In genomic region chr20:46709459-46710148, GRCh38 we compare ENCODE assay signal across 1 cellular context.
A peak's percentile ranks its signal among the peaks of the same experiment; 100 is the strongest.
TF ChIP-seq lines count a peak whose summit lies in the region.

Gene SLC2A10 (plus strand): TSS chr20:46709649. CDS start chr20:46709737, 88 bp downstream.

TF ChIP-seq in HepG2, 621 proteins besides CTCF, POLR2A, EP300 and RAD21 (continued from another document and continues in another):
- peak; percentile 59; the same call in 1 of the 2 replicates for TF ChIP-seq E2F5 (CRISPR knock-in tag; conservative IDR thresholded peaks at IDR 0.05)
- peak; percentile 99 for TF ChIP-seq PHF8 (CRISPR knock-in tag; IDR thresholded peaks at IDR 0.05)
- peak; percentile 66 for TF ChIP-seq ZNF543 (CRISPR knock-in tag; IDR thresholded peaks at IDR 0.05)
- TF ChIP-seq MAF1 (CRISPR knock-in tag; IDR thresholded peaks at IDR 0.05; ENCODE audit: borderline replicate concordance) = peak; percentile 77; the same call in 1 of the 2 replicates
- 0 out of 2 replicates have a peak, but pooled peaks have one; percentile 21 for TF ChIP-seq MED1 (CRISPR knock-in tag; IDR thresholded peaks at IDR 0.05)
- 0 out of 2 replicates have a peak, but pooled peaks have one; percentile 63 for TF ChIP-seq ZNF329 (CRISPR knock-in tag; IDR thresholded peaks at IDR 0.05; ENCODE audit: low read depth)
- TF ChIP-seq NFYC (CRISPR knock-in tag; IDR thresholded peaks at IDR 0.05) = no peak
- 0 out of 2 replicates have a peak, but pooled peaks have one; percentile 63 for TF ChIP-seq ZNF430 (CRISPR knock-in tag; IDR thresholded peaks at IDR 0.05)
- peak; percentile 88; the same call in 1 of the 2 replicates for TF ChIP-seq THAP7 (CRISPR knock-in tag; IDR thresholded peaks at IDR 0.05)
- TF ChIP-seq SPEN (CRISPR knock-in tag; IDR thresholded peaks at IDR 0.05; ENCODE audit: low read depth) = peak; percentile 91
- TF ChIP-seq SMYD3 (CRISPR knock-in tag; IDR thresholded peaks at IDR 0.05) = no peak
- peak; percentile 51 for TF ChIP-seq ETS1 (CRISPR knock-in tag; IDR thresholded peaks at IDR 0.05)
- TF ChIP-seq GABPB1 (CRISPR knock-in tag; IDR thresholded peaks at IDR 0.05) = peak; percentile 85; the same call in 1 of the 2 replicates
- TF ChIP-seq KDM4B (CRISPR knock-in tag; IDR thresholded peaks at IDR 0.05) = peak; percentile 28; the same call in 1 of the 2 replicates
- TF ChIP-seq ZNF550 (CRISPR knock-in tag; IDR thresholded peaks at IDR 0.05; ENCODE audit: borderline replicate concordance) = 0 out of 2 replicates have a peak, but pooled peaks have one; percentile 16
- no peak; the same call in 1 of the 2 replicates for TF ChIP-seq ZNF343 (CRISPR knock-in tag; IDR thresholded peaks at IDR 0.05)
- TF ChIP-seq MATR3 (CRISPR knock-in tag; IDR thresholded peaks at IDR 0.05) = no peak
- TF ChIP-seq NCOA1 (CRISPR knock-in tag; IDR thresholded peaks at IDR 0.05) = no peak; the same call in 1 of the 2 replicates
- TF ChIP-seq ELK4 (CRISPR knock-in tag; IDR thresholded peaks at IDR 0.05; ENCODE audit: borderline replicate concordance) = no peak
- TF ChIP-seq RFX3 (CRISPR knock-in tag; IDR thresholded peaks at IDR 0.05) = no peak
- peak; percentile 54 for TF ChIP-seq MXD4 (CRISPR knock-in tag; IDR thresholded peaks at IDR 0.05)
- peak; percentile 46 for TF ChIP-seq NFYB (CRISPR knock-in tag; IDR thresholded peaks at IDR 0.05)
- TF ChIP-seq ZNF275 (CRISPR knock-in tag; IDR thresholded peaks at IDR 0.05; ENCODE audit: borderline replicate concordance) = no peak; the same call in 1 of the 2 replicates
- TF ChIP-seq ARID4A (CRISPR knock-in tag; IDR thresholded peaks at IDR 0.05; ENCODE audit: borderline replicate concordance) = peak; percentile 90
- no peak for TF ChIP-seq RARA (CRISPR knock-in tag; IDR thresholded peaks at IDR 0.05)
- no peak for TF ChIP-seq TBL1XR1 (IDR thresholded peaks at IDR 0.05; ENCODE audit: borderline replicate concordance, low read length, partially characterized antibody)
- 0 out of 2 replicates have a peak, but pooled peaks have one; percentile 80 for TF ChIP-seq ZNF337 (CRISPR knock-in tag; IDR thresholded peaks at IDR 0.05; ENCODE audit: borderline replicate concordance, low read depth)
- peak; percentile 54 for TF ChIP-seq AGO2 (optimal IDR thresholded peaks at IDR 0.05; ENCODE audit: low read depth, low read length)
- TF ChIP-seq ZUFSP (CRISPR knock-in tag; IDR thresholded peaks at IDR 0.05; ENCODE audit: borderline replicate concordance) = 0 out of 2 replicates have a peak, but pooled peaks have one; percentile 91
- peak; percentile 94 for TF ChIP-seq ZNF607 (CRISPR knock-in tag; IDR thresholded peaks at IDR 0.05; ENCODE audit: borderline replicate concordance)
- no peak; the same call in 1 of the 2 replicates for TF ChIP-seq GATAD1 (CRISPR knock-in tag; IDR thresholded peaks at IDR 0.05)
- no peak for TF ChIP-seq SKI (IDR thresholded peaks at IDR 0.05; ENCODE audit: partially characterized antibody)
- peak; percentile 89; the same call in 1 of the 2 replicates for TF ChIP-seq BCL3 (CRISPR knock-in tag; IDR thresholded peaks at IDR 0.05)
- TF ChIP-seq ZFAT (CRISPR knock-in tag; conservative IDR thresholded peaks at IDR 0.05) = no peak
- TF ChIP-seq KDM5A (IDR thresholded peaks at IDR 0.05; ENCODE audit: borderline replicate concordance, low read length) = no peak
- peak; percentile 70; the same call in 1 of the 2 replicates for TF ChIP-seq TSC22D2 (CRISPR knock-in tag; IDR thresholded peaks at IDR 0.05; ENCODE audit: borderline replicate concordance)
- TF ChIP-seq KLF12 (CRISPR knock-in tag; IDR thresholded peaks at IDR 0.05; ENCODE audit: borderline replicate concordance) = peak; percentile 96
- TF ChIP-seq ZNF264 (CRISPR knock-in tag; IDR thresholded peaks at IDR 0.05) = peak; percentile 67
- peak; percentile 43 for TF ChIP-seq DBP (CRISPR knock-in tag; IDR thresholded peaks at IDR 0.05; ENCODE audit: not compliant biosample characterization)
- TF ChIP-seq MYPOP (CRISPR knock-in tag; IDR thresholded peaks at IDR 0.05) = peak; percentile 58; the same call in 1 of the 2 replicates
- no peak for TF ChIP-seq ZNF678 (CRISPR knock-in tag; IDR thresholded peaks at IDR 0.05)
- peak; percentile 25; the same call in 1 of the 2 replicates for TF ChIP-seq KDM1A (CRISPR knock-in tag; IDR thresholded peaks at IDR 0.05)
- TF ChIP-seq ZNF331 (CRISPR knock-in tag; IDR thresholded peaks at IDR 0.05) = peak; percentile 49; the same call in 1 of the 2 replicates
- no peak; the same call in 1 of the 2 replicates for TF ChIP-seq ZFP41 (CRISPR knock-in tag; IDR thresholded peaks at IDR 0.05; ENCODE audit: borderline replicate concordance)
- peak; percentile 95 for TF ChIP-seq ZNF670 (CRISPR knock-in tag; IDR thresholded peaks at IDR 0.05; ENCODE audit: borderline replicate concordance)
- TF ChIP-seq ZNF674 (CRISPR knock-in tag; IDR thresholded peaks at IDR 0.05; ENCODE audit: low read depth) = no peak
- no peak for TF ChIP-seq HMG20A (CRISPR knock-in tag; IDR thresholded peaks at IDR 0.05; ENCODE audit: borderline replicate concordance)
- TF ChIP-seq NCOA5 (CRISPR knock-in tag; IDR thresholded peaks at IDR 0.05) = 0 out of 2 replicates have a peak, but pooled peaks have one; percentile 40
- TF ChIP-seq SMAD3 (CRISPR knock-in tag; IDR thresholded peaks at IDR 0.05) = no peak
- no peak for TF ChIP-seq PRPF4 (IDR thresholded peaks at IDR 0.05; ENCODE audit: low read depth, low read length, poor library complexity, severe bottlenecking)
- peak; percentile 90 for TF ChIP-seq WIZ (CRISPR knock-in tag; IDR thresholded peaks at IDR 0.05)
- TF ChIP-seq ZNF619 (CRISPR knock-in tag; IDR thresholded peaks at IDR 0.05) = 0 out of 2 replicates have a peak, but pooled peaks have one; percentile 30
